Comparison of ENCODE assay signal across 16 cellular contexts in the genomic region with DNA sequence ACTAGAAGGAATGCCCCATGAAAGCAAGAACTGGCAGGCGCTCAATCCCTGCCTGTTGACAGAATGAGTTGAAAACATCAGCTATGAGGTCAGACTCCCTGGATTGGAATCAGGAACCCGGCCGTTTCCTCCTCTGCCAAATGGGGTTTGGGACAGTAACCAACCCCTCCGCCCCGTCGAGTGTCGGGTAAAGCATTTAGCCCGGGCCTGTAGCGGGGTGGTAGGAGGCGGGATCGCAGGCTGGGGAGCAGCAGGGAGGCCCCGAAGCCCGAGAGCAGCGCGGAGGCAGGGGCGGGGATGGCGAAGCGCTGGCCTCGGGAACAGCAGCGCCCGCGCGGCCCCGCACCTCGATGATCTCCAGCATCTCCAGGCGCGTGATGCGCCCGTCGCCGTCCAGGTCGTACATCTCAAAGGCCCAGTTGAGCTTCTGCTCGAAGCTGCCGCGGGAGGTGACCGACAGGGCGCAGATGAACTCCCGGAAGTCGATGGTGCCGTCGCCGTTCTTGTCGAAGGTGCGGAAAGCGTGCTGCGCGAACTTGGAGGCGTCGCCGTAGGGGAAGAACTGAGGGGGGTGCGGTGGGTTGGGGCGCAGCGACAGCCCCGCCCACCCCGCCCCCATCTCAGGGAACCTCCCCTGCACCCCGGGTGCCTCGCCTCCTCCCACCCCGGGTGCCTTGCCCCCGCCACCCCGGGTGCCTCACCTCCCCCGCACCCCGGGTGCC. TPM values are rescaled to one million over a fixed set of nuclear protein-coding genes. Genes with fewer than 3 reads are reported as not detected.
A peak's percentile ranks its signal among the peaks of the same experiment; 100 is the strongest.
DNase-seq lines count a peak whose midpoint lies in the region; ATAC-seq, FAIRE-seq and TF ChIP-seq lines count a peak whose summit lies in the region.
"Had no signal": no experiment of that assay in that cellular context is flagged by ENCODE, and none has a peak within 500 bp of the region (broad histone marks: within the 10 kb centered on the region; RNA-seq: fewer than 3 reads in every experiment).

No MANE protein-coding gene starts in this region.

- H3K23ac ChIP-seq in trophoblast cell (ENCODE audit: low read length): no peak overlapping the region

- H3K4me1 ChIP-seq in left ventricle myocardium inferior (peaks cover under 1% of the 10 kb centered on the region), trophoblast cell (ENCODE audit: control insufficient read depth in 1 of 2, insufficient read depth in 2 of 2, low read length in 2 of 2) (peaks cover 3 to 4% of the 10 kb centered on the region in 2 experiments)
- H3K4me1 ChIP-seq: right lobe of liver had no signal

- no peak for FAIRE-seq in D721Med (lab: Jason Lieb, UNC)
- FAIRE-seq: endometrium, HepG2 had no signal

- H3K27me3 ChIP-seq in left ventricle myocardium inferior (ENCODE audit: low read depth) (peaks cover 89% of the 10 kb centered on the region), trophoblast cell (ENCODE audit: insufficient read depth, low read length) (peaks cover 55% of the 10 kb centered on the region)

- no peak overlapping the region for H3K4me2 ChIP-seq in trophoblast cell (ENCODE audit: low read length)
- H3K4me2 ChIP-seq: hepatocyte had no signal

- no peak overlapping the region for H3K4ac ChIP-seq in trophoblast cell (ENCODE audit: low read depth, low read length)

- no peak overlapping the region for H2AK5ac ChIP-seq in trophoblast cell (ENCODE audit: low read length)

- no peak overlapping the region for H2BK12ac ChIP-seq in trophoblast cell (ENCODE audit: low read length)

- peak; percentile 44 to 45 for ATAC-seq in activated CD4-positive, CD25-positive, alpha-beta regulatory T cell treated with anti-CD3 and anti-CD28 coated beads, Interleukin-2, amount 50 U/mL, for 24 hours
- ATAC-seq in activated T-cell treated with anti-CD3 and anti-CD28 coated beads, Interleukin-2, amount 50 U/mL, for 72 hours (replicated peaks in 1 of 2): peak; percentile 53 to 72
- ATAC-seq in stimulated activated effector memory CD8-positive, alpha-beta T cell treated with anti-CD3 and anti-CD28 coated beads, Interleukin-12 subunit alpha, Interleukin-12 subunit beta, amount 100 ng/mL, for 72 hours: no peak
- no peak for ATAC-seq in GM21515 (IDR thresholded peaks at IDR 0.05; ENCODE audit: unreplicated experiment)
- ATAC-seq: HepG2, right lobe of liver had no signal

- H3K36me3 Mint-ChIP-seq in activated T-cell treated with anti-CD3 and anti-CD28 coated beads, Interleukin-2, amount 50 U/mL, for 72 hours (ENCODE audit: insufficient read depth in 2 of 2): peaks cover 1 to 2% of the 10 kb centered on the region in 2 donors
- no peaks in the 10 kb centered on the region for H3K36me3 Mint-ChIP-seq in stimulated activated effector memory CD8-positive, alpha-beta T cell treated with anti-CD3 and anti-CD28 coated beads, Interleukin-12 subunit alpha, Interleukin-12 subunit beta, amount 100 ng/mL, for 72 hours
- H3K36me3 Mint-ChIP-seq: activated naive CD8-positive, alpha-beta T cell treated with anti-CD3 and anti-CD28 coated beads, Interleukin-2, amount 10 ng/mL, durations not matched to agents 7 days and 5 days had no signal

- no peak overlapping the region for H3K9ac ChIP-seq in trophoblast cell (ENCODE audit: low read length)

- H3K36me3 ChIP-seq in left ventricle myocardium inferior (no peaks in the 10 kb centered on the region), trophoblast cell (ENCODE audit: control insufficient read depth in 1 of 2, insufficient read depth in 2 of 2, low read length in 2 of 2) (no peaks in the 10 kb centered on the region)
- H3K36me3 ChIP-seq: right lobe of liver had no signal

- peaks cover 30% of the 10 kb centered on the region for H3K27me3 Mint-ChIP-seq in activated T-cell treated with anti-CD3 and anti-CD28 coated beads, Interleukin-2, amount 50 U/mL, for 72 hours (ENCODE audit: low read depth)

- peaks cover 16% of the 10 kb centered on the region for H3K4me1 Mint-ChIP-seq in activated T-cell treated with anti-CD3 and anti-CD28 coated beads, Interleukin-2, amount 50 U/mL, for 72 hours (ENCODE audit: low read depth)
- H3K4me1 Mint-ChIP-seq in stimulated activated effector memory CD8-positive, alpha-beta T cell treated with anti-CD3 and anti-CD28 coated beads, Interleukin-12 subunit alpha, Interleukin-12 subunit beta, amount 100 ng/mL, for 72 hours: peaks cover 7% of the 10 kb centered on the region

- no peak overlapping the region for H3K27ac Mint-ChIP-seq in activated T-cell treated with anti-CD3 and anti-CD28 coated beads, Interleukin-2, amount 50 U/mL, for 72 hours
- no peak overlapping the region for H3K27ac Mint-ChIP-seq in stimulated activated effector memory CD8-positive, alpha-beta T cell treated with anti-CD3 and anti-CD28 coated beads, Interleukin-12 subunit alpha, Interleukin-12 subunit beta, amount 100 ng/mL, for 72 hours
- H3K27ac Mint-ChIP-seq: mesothelial cell of epicardium had no signal

- intact Hi-C loops in left ventricle myocardium inferior (cut with micrococcal nuclease): no loop called here

- H3K79me1 ChIP-seq in trophoblast cell (ENCODE audit: low read length): no peaks in the 10 kb centered on the region

- H2BK5ac ChIP-seq in trophoblast cell (ENCODE audit: low read depth, low read length, poor library complexity): no peak overlapping the region

- peak overlapping the region in 1 of 2 donors; percentile 49 for H3K4me3 Mint-ChIP-seq in activated T-cell treated with anti-CD3 and anti-CD28 coated beads, Interleukin-2, amount 50 U/mL, for 72 hours
- H3K4me3 Mint-ChIP-seq in stimulated activated effector memory CD8-positive, alpha-beta T cell treated with anti-CD3 and anti-CD28 coated beads, Interleukin-12 subunit alpha, Interleukin-12 subunit beta, amount 100 ng/mL, for 72 hours: peak overlapping the region; percentile 52
- H3K4me3 Mint-ChIP-seq: activated naive CD8-positive, alpha-beta T cell treated with anti-CD3 and anti-CD28 coated beads, Interleukin-2, amount 10 ng/mL, durations not matched to agents 7 days and 5 days; mesothelial cell of epicardium had no signal

- H2AFZ ChIP-seq in trophoblast cell (ENCODE audit: insufficient read depth, low read length, poor library complexity): no peak overlapping the region
- H2AFZ ChIP-seq: hepatocyte had no signal

- no peaks in the 10 kb centered on the region for H3K9me3 ChIP-seq in left ventricle myocardium inferior (replicated peaks)
- H3K9me3 ChIP-seq in trophoblast cell (ENCODE audit: insufficient read depth, low read depth, low read length): peaks cover 16% of the 10 kb centered on the region
- H3K9me3 ChIP-seq: right lobe of liver had no signal

- peak overlapping the region; percentile 22 for H3K4me3 ChIP-seq in left ventricle myocardium inferior
- H3K4me3 ChIP-seq in trophoblast cell (ENCODE audit: low read depth, low read length): no peak overlapping the region
- H3K4me3 ChIP-seq: hepatocyte, right lobe of liver had no signal

- H4K8ac ChIP-seq in trophoblast cell (ENCODE audit: low read depth, low read length): no peak overlapping the region

- DNase-seq in activated CD4-positive, CD25-positive, alpha-beta regulatory T cell treated with anti-CD3 and anti-CD28 coated beads, Interleukin-2, amount 50 U/mL, for 72 hours: no peak
- peak; percentile 41 to 55 for DNase-seq in activated T-cell treated with anti-CD3 and anti-CD28 coated beads, Interleukin-2, amount 50 U/mL, for 72 hours
- DNase-seq in left ventricle myocardium inferior (peak; percentile 40), D721Med (ENCODE audit: insufficient read length, low spot score) (no peak), trophoblast cell (no peak)
- DNase-seq in stimulated activated effector memory CD8-positive, alpha-beta T cell treated with anti-CD3 and anti-CD28 coated beads, Interleukin-12 subunit alpha, Interleukin-12 subunit beta, amount 100 ng/mL, for 72 hours (ENCODE audit: low spot score in 2 of 2): no peak
- DNase-seq: activated naive CD8-positive, alpha-beta T cell treated with anti-CD3 and anti-CD28 coated beads, Interleukin-2, amount 10 ng/mL, durations not matched to agents 7 days and 5 days; NCI-H2081; right lobe of liver had no signal

- no peak overlapping the region for H3K14ac ChIP-seq in trophoblast cell (ENCODE audit: low read length)

- TF ChIP-seq CTCF in left ventricle myocardium inferior (IDR thresholded peaks at IDR 0.05; ENCODE audit: borderline replicate concordance) (no peak), D721Med (IDR thresholded peaks at IDR 0.05; ENCODE audit: insufficient read depth, missing control alignments) (no peak)

- no peaks in the 10 kb centered on the region for H3K79me2 ChIP-seq in trophoblast cell (ENCODE audit: control insufficient read depth, insufficient read depth, low read length, poor library complexity)
- H3K79me2 ChIP-seq: hepatocyte had no signal

- H3K27ac ChIP-seq in left ventricle myocardium inferior (replicated peaks) (no peak overlapping the region), trophoblast cell (ENCODE audit: low read depth, low read length) (no peak overlapping the region)
- H3K27ac ChIP-seq: hepatocyte, right lobe of liver had no signal

- WGBS in trophoblast cell (ENCODE audit: extremely low coverage, insufficient coverage, insufficient read length): no CpG with 5 or more reads among the region's 62 CpGs

- H2BK120ac ChIP-seq in trophoblast cell (ENCODE audit: insufficient read depth, low read length, poor library complexity): no peak overlapping the region

- H4K12ac ChIP-seq in trophoblast cell (ENCODE audit: low read depth, low read length): no peak overlapping the region

- no peaks in the 10 kb centered on the region for H3K9me3 Mint-ChIP-seq in activated T-cell treated with anti-CD3 and anti-CD28 coated beads, Interleukin-2, amount 50 U/mL, for 72 hours
- H3K9me3 Mint-ChIP-seq in stimulated activated effector memory CD8-positive, alpha-beta T cell treated with anti-CD3 and anti-CD28 coated beads, Interleukin-12 subunit alpha, Interleukin-12 subunit beta, amount 100 ng/mL, for 72 hours: no peaks in the 10 kb centered on the region
- H3K9me3 Mint-ChIP-seq: activated naive CD8-positive, alpha-beta T cell treated with anti-CD3 and anti-CD28 coated beads, Interleukin-2, amount 10 ng/mL, durations not matched to agents 7 days and 5 days; mesothelial cell of epicardium had no signal

- no peak overlapping the region for H4K91ac ChIP-seq in trophoblast cell (ENCODE audit: low read depth, low read length)

- H3K18ac ChIP-seq in trophoblast cell (ENCODE audit: low read length): no peak overlapping the region

RNA-seq across cellular contexts. Expression of gene HPCAL4, which starts 7.5 kb away (rescaled TPM):
- total RNA-seq in activated T-cell treated with anti-CD3 and anti-CD28 coated beads, Interleukin-2, amount 50 U/mL, for 72 hours: under 1 TPM; 0.35 to 0.86 TPM
- total RNA-seq in left ventricle myocardium inferior: 0.88 TPM
- polyA plus RNA-seq in trophoblast cell (2013): 0.40 and 0.47 TPM in 2 replicates
- total RNA-seq: A172, HepG2, right lobe of liver had no signal
- polyA plus RNA-seq: HepG2 had no signal

RNA-seq across cellular contexts. Expression of gene NT5C1A, which starts 11.8 kb away (rescaled TPM):
- total RNA-seq in activated T-cell treated with anti-CD3 and anti-CD28 coated beads, Interleukin-2, amount 50 U/mL, for 72 hours: under 1 TPM in 1 of 2 donors, not detected in 1; 0.29 TPM
- total RNA-seq in left ventricle myocardium inferior: 26.8 TPM
- polyA plus RNA-seq in trophoblast cell (2013): not detected in 2 replicates
- total RNA-seq: A172; activated naive CD8-positive, alpha-beta T cell treated with anti-CD3 and anti-CD28 coated beads, Interleukin-2, amount 10 ng/mL, durations not matched to agents 7 days and 5 days; HepG2; mesothelial cell of epicardium; right lobe of liver had no signal
- polyA plus RNA-seq: HepG2 had no signal

RNA-seq across cellular contexts. Expression of gene HEYL, which starts 44.3 kb away (rescaled TPM):
- total RNA-seq in activated T-cell treated with anti-CD3 and anti-CD28 coated beads, Interleukin-2, amount 50 U/mL, for 72 hours: under 1 TPM; 0.32 to 0.89 TPM
- total RNA-seq in left ventricle myocardium inferior: 21.2 TPM
- polyA plus RNA-seq in trophoblast cell (2013): 0.26 and 0.32 TPM in 2 replicates
- total RNA-seq: A172; activated naive CD8-positive, alpha-beta T cell treated with anti-CD3 and anti-CD28 coated beads, Interleukin-2, amount 10 ng/mL, durations not matched to agents 7 days and 5 days had no signal

RNA-seq across cellular contexts. Expression of gene PPIE, which starts 54.9 kb away (rescaled TPM):
- 10 to 100 TPM; 47.3 to 54.6 TPM for total RNA-seq in activated T-cell treated with anti-CD3 and anti-CD28 coated beads, Interleukin-2, amount 50 U/mL, for 72 hours
- 29.4 TPM for total RNA-seq in left ventricle myocardium inferior
- 25.4 and 27.4 TPM in 2 replicates for polyA plus RNA-seq in trophoblast cell (2013)

Comparison
In these comparisons a context has a peak if more than half of its experiments do, and no peak if none do; other contexts are left out.
1. ATAC-seq: peak in activated CD4-positive, CD25-positive, alpha-beta regulatory T cell treated with anti-CD3 and anti-CD28 coated beads, Interleukin-2, amount 50 U/mL, for 24 hours (2 of 2) and activated T-cell treated with anti-CD3 and anti-CD28 coated beads, Interleukin-2, amount 50 U/mL, for 72 hours (2 of 2); none in stimulated activated effector memory CD8-positive, alpha-beta T cell treated with anti-CD3 and anti-CD28 coated beads, Interleukin-12 subunit alpha, Interleukin-12 subunit beta, amount 100 ng/mL, for 72 hours (single experiment) and GM21515 (single experiment).
2. DNase-seq: peak in activated T-cell treated with anti-CD3 and anti-CD28 coated beads, Interleukin-2, amount 50 U/mL, for 72 hours (2 of 2) and left ventricle myocardium inferior (single experiment); none in activated CD4-positive, CD25-positive, alpha-beta regulatory T cell treated with anti-CD3 and anti-CD28 coated beads, Interleukin-2, amount 50 U/mL, for 72 hours (single experiment), stimulated activated effector memory CD8-positive, alpha-beta T cell treated with anti-CD3 and anti-CD28 coated beads, Interleukin-12 subunit alpha, Interleukin-12 subunit beta, amount 100 ng/mL, for 72 hours (0 of 2), D721Med (single experiment) and trophoblast cell (0 of 2).
3. RNA of gene NT5C1A, which starts 11.8 kb away (total RNA-seq): 26.8 TPM in left ventricle myocardium inferior (single experiment); 0.29 TPM in activated T-cell treated with anti-CD3 and anti-CD28 coated beads, Interleukin-2, amount 50 U/mL, for 72 hours; every median in the first group is over 10 times any median in the second.
4. RNA of gene HEYL, which starts 44.3 kb away (total RNA-seq): 21.2 TPM in left ventricle myocardium inferior (single experiment); 0.32 to 0.89 TPM in activated T-cell treated with anti-CD3 and anti-CD28 coated beads, Interleukin-2, amount 50 U/mL, for 72 hours; every median in the first group is over 10 times any median in the second.